12 cellular contexts compared by ENCODE assay signal in genomic region chr1:184971522-184972265, GRCh38. TPM values are rescaled to one million over a fixed set of nuclear protein-coding genes. Genes with fewer than 3 reads are reported as not detected.
DNase-seq lines count a peak whose midpoint lies in the region; ATAC-seq and TF ChIP-seq lines count a peak whose summit lies in the region.
"Had no signal": no experiment of that assay in that cellular context is flagged by ENCODE, and none has a peak within 500 bp of the region (broad histone marks: within the 10 kb centered on the region; RNA-seq: fewer than 3 reads in every experiment).

No MANE protein-coding gene starts in this region.

- H3K27me3 Mint-ChIP-seq in activated CD8-positive, alpha-beta memory T cell treated with anti-CD3 and anti-CD28 coated beads, Interleukin-2, amount 10 ng/mL, durations not matched to agents 7 days and 5 days: no peaks in the 10 kb centered on the region
- H3K27me3 Mint-ChIP-seq in activated CD4-positive, alpha-beta memory T cell treated with anti-CD3 and anti-CD28 coated beads for 36 hours: peaks cover 6% of the 10 kb centered on the region

- intact Hi-C loops in activated CD4-positive, alpha-beta memory T cell treated with anti-CD3 and anti-CD28 coated beads for 36 hours (cut with micrococcal nuclease): loop anchor here (2.0 to 10.0 kb wide), 3 partner anchors 345 to 1497 kb away; partner anchors contain the start of genes IVNS1ABP, ODR4, SMG7 and TPR
- intact Hi-C loops in left ventricle myocardium superior (cut with micrococcal nuclease): loop anchor here (5.0 kb wide), 1 partner anchor 144 kb away; no protein-coding TSS in a partner anchor

- no peak for TF ChIP-seq EP300 in suprapubic skin (IDR thresholded peaks at IDR 0.05)

- DNase-seq in activated CD8-positive, alpha-beta memory T cell treated with anti-CD3 and anti-CD28 coated beads, Interleukin-2, amount 10 ng/mL, durations not matched to agents 7 days and 5 days: no peak
- no peak for DNase-seq in activated CD8-positive, alpha-beta memory T cell treated with anti-CD3 and anti-CD28 coated beads, Interleukin-2, amount 50 U/mL, for 4 hours
- DNase-seq in activated CD4-positive, alpha-beta memory T cell treated with anti-CD3 and anti-CD28 coated beads for 36 hours: no peak
- DNase-seq in left ventricle myocardium superior: no peak
- DNase-seq in suprapubic skin (ENCODE audit: low spot score in 2 of 2): no peak
- no peak for DNase-seq in OCI-M1 (lab: John Stamatoyannopoulos, UW)
- DNase-seq: colonic mucosa, NCI-H2081, small intestine had no signal

- CTCF ChIA-PET in activated CD8-positive, alpha-beta memory T cell treated with anti-CD3 and anti-CD28 coated beads, Interleukin-2, amount 10 ng/mL, durations not matched to agents 7 days and 5 days (lab: Charles Lee): interaction anchor here (0.6 to 19.9 kb wide), 8 partner anchors 11 to 216 kb away, joined by 3 to 259 read pairs (median 4); no protein-coding TSS in a partner anchor
- CTCF ChIA-PET in activated CD4-positive, alpha-beta memory T cell treated with anti-CD3 and anti-CD28 coated beads for 36 hours (lab: Charles Lee): interaction anchor here (1.2 to 19.2 kb wide), 5 partner anchors 10 to 165 kb away, joined by 3 to 362 read pairs (median 9); no protein-coding TSS in a partner anchor

- POLR2A ChIA-PET in activated CD4-positive, alpha-beta memory T cell treated with anti-CD3 and anti-CD28 coated beads for 36 hours (lab: Charles Lee): interaction anchor here (1.0 to 5.8 kb wide), 8 partner anchors 13 to 217 kb away, joined by 3 to 46 read pairs (median 22); partner anchors contain the start of genes EDEM3 and RNF2

- H3K9me3 ChIP-seq in suprapubic skin: no peaks in the 10 kb centered on the region
- H3K9me3 ChIP-seq: colonic mucosa had no signal

- H3K36me3 ChIP-seq in suprapubic skin: no peaks in the 10 kb centered on the region
- H3K36me3 ChIP-seq: colonic mucosa had no signal

- TF ChIP-seq CTCF in suprapubic skin (IDR thresholded peaks at IDR 0.05): no peak

- H3K4me3 Mint-ChIP-seq in activated CD8-positive, alpha-beta memory T cell treated with anti-CD3 and anti-CD28 coated beads, Interleukin-2, amount 10 ng/mL, durations not matched to agents 7 days and 5 days: peak overlapping the region; percentile 97
- no peak overlapping the region for H3K4me3 Mint-ChIP-seq in activated CD4-positive, alpha-beta memory T cell treated with anti-CD3 and anti-CD28 coated beads for 36 hours

- H3K4me3 ChIP-seq in suprapubic skin: peak overlapping the region; percentile 85

- H3K4me1 Mint-ChIP-seq in activated CD8-positive, alpha-beta memory T cell treated with anti-CD3 and anti-CD28 coated beads, Interleukin-2, amount 10 ng/mL, durations not matched to agents 7 days and 5 days: peaks cover 66% of the 10 kb centered on the region
- H3K4me1 Mint-ChIP-seq in activated CD4-positive, alpha-beta memory T cell treated with anti-CD3 and anti-CD28 coated beads for 36 hours (ENCODE audit: low read depth): peaks cover 64% of the 10 kb centered on the region

- peaks cover 20% of the 10 kb centered on the region for H3K4me1 ChIP-seq in suprapubic skin
- H3K4me1 ChIP-seq: colonic mucosa had no signal

- H3K27ac Mint-ChIP-seq in activated CD8-positive, alpha-beta memory T cell treated with anti-CD3 and anti-CD28 coated beads, Interleukin-2, amount 10 ng/mL, durations not matched to agents 7 days and 5 days: no peak overlapping the region
- peak overlapping the region; percentile 57 for H3K27ac Mint-ChIP-seq in activated CD4-positive, alpha-beta memory T cell treated with anti-CD3 and anti-CD28 coated beads for 36 hours
- H3K27ac Mint-ChIP-seq: activated T-helper 2 cell treated with anti-CD3 and anti-CD28 coated beads, Interferon-gamma antibody, Interleukin-2, Interleukin-4, amounts not matched to agents 10 μg/mL and 5 μg/mL and 100 μg/mL, durations not matched to agents 14 hours and 24 hours and 36 hours had no signal

- ATAC-seq in activated CD8-positive, alpha-beta memory T cell treated with anti-CD3 and anti-CD28 coated beads, Interleukin-2, amount 10 ng/mL, durations not matched to agents 7 days and 5 days: no peak
- peak; percentile 53 for ATAC-seq in left ventricle myocardium superior
- no peak for ATAC-seq in HG02678 (IDR thresholded peaks at IDR 0.05; ENCODE audit: unreplicated experiment)
- ATAC-seq in HG02798 (IDR thresholded peaks at IDR 0.05; ENCODE audit: poor library complexity, unreplicated experiment): no peak

- TF ChIP-seq POLR2A in suprapubic skin (IDR thresholded peaks at IDR 0.05): no peak

- peaks cover 16% of the 10 kb centered on the region for H3K36me3 Mint-ChIP-seq in activated CD8-positive, alpha-beta memory T cell treated with anti-CD3 and anti-CD28 coated beads, Interleukin-2, amount 10 ng/mL, durations not matched to agents 7 days and 5 days
- no peaks in the 10 kb centered on the region for H3K36me3 Mint-ChIP-seq in activated CD4-positive, alpha-beta memory T cell treated with anti-CD3 and anti-CD28 coated beads for 36 hours

- H3K27me3 ChIP-seq in suprapubic skin: no peaks in the 10 kb centered on the region

- WGBS in suprapubic skin: 89% methylated on average over 8 of the region's 8 CpGs

- no peak overlapping the region for H3K27ac ChIP-seq in suprapubic skin

- no peaks in the 10 kb centered on the region for H3K9me3 Mint-ChIP-seq in activated CD8-positive, alpha-beta memory T cell treated with anti-CD3 and anti-CD28 coated beads, Interleukin-2, amount 10 ng/mL, durations not matched to agents 7 days and 5 days (ENCODE audit: low read depth)
- no peaks in the 10 kb centered on the region for H3K9me3 Mint-ChIP-seq in activated CD4-positive, alpha-beta memory T cell treated with anti-CD3 and anti-CD28 coated beads for 36 hours
- H3K9me3 Mint-ChIP-seq: activated T-helper 2 cell treated with anti-CD3 and anti-CD28 coated beads, Interferon-gamma antibody, Interleukin-2, Interleukin-4, amounts not matched to agents 10 μg/mL and 5 μg/mL and 100 μg/mL, durations not matched to agents 14 hours and 24 hours and 36 hours had no signal

RNA-seq across cellular contexts. Expression of gene NIBAN1, which starts 2.6 kb away (rescaled TPM):
- total RNA-seq in activated CD8-positive, alpha-beta memory T cell treated with anti-CD3 and anti-CD28 coated beads, Interleukin-2, amount 10 ng/mL, durations not matched to agents 7 days and 5 days: 10 to 100 TPM; 55.5 to 60.8 TPM
- 10 to 100 TPM; 18.7 to 19.8 TPM for total RNA-seq in activated CD4-positive, alpha-beta memory T cell treated with anti-CD3 and anti-CD28 coated beads for 36 hours
- 397 TPM for total RNA-seq in left ventricle myocardium superior
- 10 to 100 TPM; 13.4 to 23.9 (median 18.2) TPM for total RNA-seq in suprapubic skin
